ENCODE assay signal across 1 cellular context in genomic region chr3:15812183-15812582, GRCh38.
TF ChIP-seq lines count a peak whose summit lies in the region.

No MANE protein-coding gene starts in this region.

TF ChIP-seq in IMR-90, 13 proteins besides CTCF, POLR2A, EP300 and RAD21:
- TF ChIP-seq CHD1 (IDR thresholded peaks at IDR 0.05; ENCODE audit: low read depth, low read length): no peak
- peak; percentile 72 for TF ChIP-seq SMC3 (IDR thresholded peaks at IDR 0.05; ENCODE audit: low read depth, low read length)
